22 cellular contexts compared by ENCODE assay signal in the genomic region with DNA sequence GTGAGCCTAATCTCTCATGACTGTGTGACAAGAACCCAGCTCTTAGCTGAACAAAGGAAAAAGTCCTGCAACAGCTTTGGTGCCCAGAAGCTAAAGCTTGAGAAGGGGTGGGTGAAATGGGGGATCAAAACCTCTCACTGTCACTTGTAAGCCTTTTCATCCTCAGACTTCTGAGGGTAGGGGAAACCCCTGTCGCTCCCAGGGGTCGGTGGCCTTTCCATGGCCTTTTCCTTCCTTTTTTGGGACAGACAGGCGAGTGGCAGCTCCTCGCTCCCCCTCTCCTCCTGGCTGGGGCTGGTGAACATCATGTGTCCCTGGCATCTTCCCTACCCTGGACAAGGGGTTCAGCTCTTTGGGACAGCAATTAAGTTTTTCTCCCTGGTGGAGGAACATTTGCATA.
DNase-seq lines count a peak whose midpoint lies in the region; ATAC-seq, FAIRE-seq and TF ChIP-seq lines count a peak whose summit lies in the region.
"Had no signal": no experiment of that assay in that cellular context is flagged by ENCODE, and none has a peak within 500 bp of the region (broad histone marks: within the 10 kb centered on the region; RNA-seq: fewer than 3 reads in every experiment).

No MANE protein-coding gene starts in this region.

- no peaks in the 10 kb centered on the region for H4K20me1 ChIP-seq in H9 (ENCODE audit: control insufficient read depth, insufficient read depth, insufficient read length)
- no peaks in the 10 kb centered on the region for H4K20me1 ChIP-seq in H1 (replicated peaks in 1 of 2; ENCODE audit: control insufficient read depth in 1 of 2, insufficient read depth in 2 of 2, low read length in 2 of 2)

- no peak overlapping the region for H2BK15ac ChIP-seq in H9 (ENCODE audit: low read depth, low read length)
- H2BK15ac ChIP-seq in H1 (ENCODE audit: low read length), result no peak overlapping the region
- H2BK15ac ChIP-seq in mesendoderm (replicated peaks; ENCODE audit: low read depth), result no peak overlapping the region

- H3K4me3 ChIP-seq in H1 (ENCODE audit: extremely low read depth in 1 of 4, insufficient read depth in 2 of 4, low read depth in 3 of 4, low read length in 4 of 4) (no peak overlapping the region), mesendoderm (ENCODE audit: low read length) (no peak overlapping the region), esophagus muscularis mucosa (no peak overlapping the region)
- H3K4me3 ChIP-seq: K562 had no signal

- no peak for TF ChIP-seq RAD21 in H1 (IDR thresholded peaks at IDR 0.05 in 1 of 2, conservative IDR thresholded peaks at IDR 0.05 in 1 of 2; ENCODE audit: low read depth in 2 of 2, low read length in 2 of 2)

- no CpG with 5 or more reads among the region's 4 CpGs for WGBS in H9 (ENCODE audit: extremely low coverage, insufficient read length, low lambda C conversion rate)
- WGBS in H1 (ENCODE audit: extremely low coverage in 1 of 2, insufficient coverage in 1 of 2, insufficient read length in 1 of 2, insufficient replicate concordance in 2 of 2, low coverage in 1 of 2, low lambda C conversion rate in 2 of 2, missing lambda C conversion rate in 1 of 2), 2 experiments, result 69% methylated on average over 4 of the region's 4 CpGs; no CpG with 5 or more reads in 1 of the 2 experiments
- WGBS in mesendoderm (ENCODE audit: extremely low coverage, insufficient coverage, low lambda C conversion rate), result no CpG with 5 or more reads among the region's 4 CpGs
- WGBS in esophagus muscularis mucosa, result 34% methylated on average over 4 of the region's 4 CpGs

- H4K91ac ChIP-seq in H9 (ENCODE audit: insufficient read length, low read depth, low read length), result no peak overlapping the region
- no peak overlapping the region for H4K91ac ChIP-seq in H1 (replicated peaks; ENCODE audit: insufficient read length, low read length)

- H3K4ac ChIP-seq in H9 (ENCODE audit: low read depth, low read length) (no peak overlapping the region), H1 (replicated peaks; ENCODE audit: insufficient read length, low read depth, low read length) (no peak overlapping the region), mesendoderm (ENCODE audit: low read depth, low read length) (no peak overlapping the region)

- intact Hi-C loops in head of caudate nucleus (cut with DNase I), result no loop called here
- intact Hi-C loops in esophagus muscularis mucosa (cut with DNase I), result no loop called here

- H3K23me2 ChIP-seq in H9 (ENCODE audit: insufficient read length, low read depth, low read length, poor library complexity, severe bottlenecking) (no peaks in the 10 kb centered on the region), H1 (ENCODE audit: low read depth, low read length) (no peaks in the 10 kb centered on the region)

- H3K56ac ChIP-seq in H9 (ENCODE audit: insufficient read length, low read depth, low read length) (no peak overlapping the region), H1 (replicated peaks; ENCODE audit: insufficient read length, low read depth, low read length) (no peak overlapping the region), mesendoderm (ENCODE audit: low read length) (no peak overlapping the region)

- H2AK5ac ChIP-seq in H9 (ENCODE audit: insufficient read length, low read length), result no peak overlapping the region
- H2AK5ac ChIP-seq in H1 (ENCODE audit: low read depth, low read length), result no peak overlapping the region
- no peak overlapping the region for H2AK5ac ChIP-seq in mesendoderm (ENCODE audit: low read length)

- H3K14ac ChIP-seq in H9 (ENCODE audit: insufficient read depth, low read length) (no peak overlapping the region), H1 (ENCODE audit: insufficient read length) (no peak overlapping the region)

- H3K18ac ChIP-seq in H9 (ENCODE audit: insufficient read length, low read depth, low read length) (no peak overlapping the region), H1 (ENCODE audit: extremely low read depth, low read length) (no peak overlapping the region; the same call in 1 of the 2 replicates), mesendoderm (ENCODE audit: low read length) (no peak overlapping the region)

- POLR2A ChIA-PET in H1 (lab: Charles Lee; ENCODE audit: partially characterized antibody), result no interaction called here

- no peak overlapping the region for H2BK20ac ChIP-seq in H9 (ENCODE audit: low read depth, low read length, poor library complexity, severe bottlenecking)
- no peak overlapping the region for H2BK20ac ChIP-seq in H1 (ENCODE audit: low read length)

- CTCF ChIA-PET in H1 (lab: Charles Lee; ENCODE audit: partially characterized antibody), result no interaction called here

- H3K79me2 ChIP-seq in H9 (ENCODE audit: insufficient read depth, low read length), result no peaks in the 10 kb centered on the region
- no peaks in the 10 kb centered on the region for H3K79me2 ChIP-seq in H1 (ENCODE audit: control insufficient read depth in 1 of 2, insufficient read depth in 2 of 2, low read length in 2 of 2)
- no peaks in the 10 kb centered on the region for H3K79me2 ChIP-seq in mesendoderm (ENCODE audit: control insufficient read depth, insufficient read depth, low read length)

- H3K36me3 ChIP-seq in H1 (ENCODE audit: control insufficient read depth in 2 of 4, insufficient read depth in 4 of 4, low read length in 3 of 4) (no peaks in the 10 kb centered on the region), mesendoderm (ENCODE audit: control insufficient read depth, insufficient read depth, low read length) (no peaks in the 10 kb centered on the region), esophagus muscularis mucosa (no peaks in the 10 kb centered on the region)
- H3K36me3 ChIP-seq: BE2C had no signal

- H3K79me1 ChIP-seq in H9 (ENCODE audit: insufficient read depth, low read depth, low read length, poor library complexity, severe bottlenecking) (no peaks in the 10 kb centered on the region), H1 (ENCODE audit: low read depth, low read length) (no peaks in the 10 kb centered on the region), mesendoderm (ENCODE audit: low read length) (no peaks in the 10 kb centered on the region)

- H3K4me2 ChIP-seq in H9 (ENCODE audit: insufficient read depth, insufficient read length, low read length) (no peak overlapping the region), H1 (ENCODE audit: insufficient read depth in 1 of 2, low read depth in 2 of 2, low read length in 2 of 2) (peak overlapping the region in 1 of 2 experiments; percentile 24; a peak in 1 of 4 replicates), mesendoderm (ENCODE audit: low read length) (no peak overlapping the region)

- DNase-seq in H9 (peak; percentile 25), H1 (ENCODE audit: low read depth in 1 of 2, low spot score in 2 of 2) (peak in 1 of 2 experiments; percentile 39), mesendoderm (peak; percentile 0), head of caudate nucleus (no peak), substantia nigra (lab: John Stamatoyannopoulos, UW) (no peak), esophagus muscularis mucosa (ENCODE audit: extremely low spot score) (no peak)
- DNase-seq: ACHN; BE2C; C1 segment of cervical spinal cord; CD4-positive, CD25-positive, alpha-beta regulatory T cell; CD8-positive, alpha-beta memory T cell; COR-L47; GDM1; IMR-90; Karpas-422 had no signal

- H2BK120ac ChIP-seq in H9 (ENCODE audit: low read depth, low read length, poor library complexity, severe bottlenecking) (no peak overlapping the region), H1 (replicated peaks; ENCODE audit: low read depth, low read length) (no peak overlapping the region), mesendoderm (ENCODE audit: low read depth, low read length) (no peak overlapping the region)

- no peak for TF ChIP-seq CTCF in H9 (conservative IDR thresholded peaks at IDR 0.05)
- no peak for TF ChIP-seq CTCF in H1 (IDR thresholded peaks at IDR 0.05; ENCODE audit: control extremely low read depth in 1 of 3, insufficient read depth in 1 of 3, low read depth in 1 of 3, low read length in 3 of 3)
- TF ChIP-seq CTCF in esophagus muscularis mucosa (IDR thresholded peaks at IDR 0.05), result no peak

- TF ChIP-seq POLR2A in H1 (IDR thresholded peaks at IDR 0.05; ENCODE audit: control extremely low read depth in 1 of 2, low read depth in 2 of 2, low read length in 2 of 2) (no peak), esophagus muscularis mucosa (IDR thresholded peaks at IDR 0.05; ENCODE audit: low read depth) (no peak)

- no peak overlapping the region for H3T11ph ChIP-seq in H9 (ENCODE audit: low read length)

- H3K23ac ChIP-seq in H9 (ENCODE audit: insufficient read length, low read depth, low read length) (no peak overlapping the region), H1 (ENCODE audit: insufficient read length) (no peak overlapping the region), mesendoderm (ENCODE audit: low read length) (no peak overlapping the region)

- no peaks in the 10 kb centered on the region for H3K27me3 Mint-ChIP-seq in H9 (ENCODE audit: low read depth)
- H3K27me3 Mint-ChIP-seq: CD4-positive, CD25-positive, alpha-beta regulatory T cell had no signal

- TF ChIP-seq EP300 in H1 (IDR thresholded peaks at IDR 0.05; ENCODE audit: borderline replicate concordance in 1 of 2, low read depth in 2 of 2, low read length in 2 of 2) (no peak), esophagus muscularis mucosa (IDR thresholded peaks at IDR 0.05) (no peak)

- no peaks in the 10 kb centered on the region; a peak in 1 of 7 replicates for H3K36me3 Mint-ChIP-seq in H9 (ENCODE audit: insufficient read depth in 1 of 3, low read depth in 3 of 3)
- H3K36me3 Mint-ChIP-seq: CD4-positive, CD25-positive, alpha-beta regulatory T cell; CD8-positive, alpha-beta memory T cell had no signal

- H3K27ac ChIP-seq in H9 (ENCODE audit: insufficient read length, low read depth, low read length) (no peak overlapping the region), H1 (ENCODE audit: low read depth, low read length) (no peak overlapping the region), mesendoderm (ENCODE audit: low read depth, low read length) (no peak overlapping the region), substantia nigra (ENCODE audit: low read depth, low read length, poor library complexity, severe bottlenecking) (no peak overlapping the region), esophagus muscularis mucosa (replicated peaks in 1 of 4) (no peak overlapping the region)

- H2BK5ac ChIP-seq in H9 (ENCODE audit: insufficient read length, low read length), result no peak overlapping the region
- H2BK5ac ChIP-seq in H1 (ENCODE audit: low read depth, low read length), result no peak overlapping the region
- no peak overlapping the region for H2BK5ac ChIP-seq in mesendoderm (ENCODE audit: low read length)

- peaks cover 0 to 53% of the 10 kb centered on the region in 2 experiments; a peak in 3 of 5 replicates for H3K9me3 Mint-ChIP-seq in H9

- H4K5ac ChIP-seq in H9 (ENCODE audit: insufficient read length, low read depth, low read length) (no peak overlapping the region), H1 (ENCODE audit: insufficient read length, low read depth, low read length) (no peak overlapping the region), mesendoderm (ENCODE audit: low read length) (no peak overlapping the region)

- H2BK12ac ChIP-seq in H9 (ENCODE audit: insufficient read length, low read depth, low read length) (no peak overlapping the region), H1 (ENCODE audit: low read depth, low read length) (no peak overlapping the region)

- H3K9ac ChIP-seq in H9 (ENCODE audit: extremely low read depth, insufficient read length, low read length) (no peak overlapping the region), H1 (replicated peaks in 1 of 4; ENCODE audit: extremely low read depth in 1 of 4, low read depth in 3 of 4, low read length in 3 of 4) (no peak overlapping the region), mesendoderm (ENCODE audit: low read length) (no peak overlapping the region)

- FAIRE-seq in H1 (lab: Jason Lieb, UNC), result no peak
- FAIRE-seq: A204.1, D721Med, GM12892, GM18507, H54, K562 had no signal

- peak overlapping the region in 1 of 3 experiments; percentile 10; a peak in 1 of 7 replicates for H3K27ac Mint-ChIP-seq in H9
- H3K27ac Mint-ChIP-seq: CD4-positive, CD25-positive, alpha-beta regulatory T cell; CD8-positive, alpha-beta memory T cell had no signal

- H3K9me3 ChIP-seq in H9 (ENCODE audit: control insufficient read depth, low read depth, low read length) (no peaks in the 10 kb centered on the region), H1 (ENCODE audit: insufficient read depth in 2 of 2, low read depth in 1 of 2, low read length in 1 of 2) (no peaks in the 10 kb centered on the region), esophagus muscularis mucosa (no peaks in the 10 kb centered on the region)
- H3K9me3 ChIP-seq: BE2C had no signal

- peaks cover 7% of the 10 kb centered on the region; the same call in 1 of the 2 replicates for H3K4me1 ChIP-seq in H9 (ENCODE audit: insufficient read depth, low read length)
- peaks cover 0 to 4% (median 1%) of the 10 kb centered on the region in 4 experiments; a peak in 4 of 7 replicates for H3K4me1 ChIP-seq in H1 (replicated peaks in 1 of 4; ENCODE audit: control insufficient read depth in 3 of 4, insufficient read depth in 4 of 4, low read length in 3 of 4)
- H3K4me1 ChIP-seq in mesendoderm (ENCODE audit: control insufficient read depth, low read depth, low read length), result no peaks in the 10 kb centered on the region
- H3K4me1 ChIP-seq in esophagus muscularis mucosa, result no peaks in the 10 kb centered on the region
- H3K4me1 ChIP-seq: BE2C had no signal

- H2AFZ ChIP-seq in H9 (ENCODE audit: low read length) (no peak overlapping the region), H1 (ENCODE audit: low read length) (peak overlapping the region; percentile 53; the same call in 1 of the 2 replicates)

- H3K27me3 ChIP-seq in H9 (ENCODE audit: insufficient read depth, low read length), result no peaks in the 10 kb centered on the region
- no peaks in the 10 kb centered on the region for H3K27me3 ChIP-seq in H1 (replicated peaks in 1 of 4; ENCODE audit: control insufficient read depth in 3 of 4, extremely low read depth in 1 of 4, insufficient read depth in 3 of 4, low read length in 3 of 4)
- H3K27me3 ChIP-seq in mesendoderm (ENCODE audit: insufficient read depth, low read length, poor library complexity), result no peaks in the 10 kb centered on the region
- H3K27me3 ChIP-seq in esophagus muscularis mucosa, result no peaks in the 10 kb centered on the region
- H3K27me3 ChIP-seq: BE2C had no signal

- H3K4me3 Mint-ChIP-seq in H9, result no peak overlapping the region
- H3K4me3 Mint-ChIP-seq: CD4-positive, CD25-positive, alpha-beta regulatory T cell; CD8-positive, alpha-beta memory T cell had no signal

- peaks cover 21 to 22% of the 10 kb centered on the region in 2 experiments for H3K4me1 Mint-ChIP-seq in H9
- H3K4me1 Mint-ChIP-seq: CD4-positive, CD25-positive, alpha-beta regulatory T cell; CD8-positive, alpha-beta memory T cell had no signal

- no peak for ATAC-seq in GM21786 (IDR thresholded peaks at IDR 0.05; ENCODE audit: unreplicated experiment)
- ATAC-seq: K562 had no signal

- H4K8ac ChIP-seq in H9 (replicated peaks; ENCODE audit: insufficient read length, low read depth, low read length) (no peak overlapping the region), H1 (ENCODE audit: extremely low read depth, insufficient read depth, low read length) (no peak overlapping the region), mesendoderm (ENCODE audit: low read depth, low read length) (no peak overlapping the region)

Comparison
In these comparisons a context has a peak if more than half of its experiments do, and no peak if none do; other contexts are left out.
1. DNase-seq: peak in H9 (single experiment) and mesendoderm (single experiment); none in head of caudate nucleus (0 of 42), substantia nigra (0 of 49) and esophagus muscularis mucosa (single experiment).